ENCODE assay signal across 8 cellular contexts in the genomic region with DNA sequence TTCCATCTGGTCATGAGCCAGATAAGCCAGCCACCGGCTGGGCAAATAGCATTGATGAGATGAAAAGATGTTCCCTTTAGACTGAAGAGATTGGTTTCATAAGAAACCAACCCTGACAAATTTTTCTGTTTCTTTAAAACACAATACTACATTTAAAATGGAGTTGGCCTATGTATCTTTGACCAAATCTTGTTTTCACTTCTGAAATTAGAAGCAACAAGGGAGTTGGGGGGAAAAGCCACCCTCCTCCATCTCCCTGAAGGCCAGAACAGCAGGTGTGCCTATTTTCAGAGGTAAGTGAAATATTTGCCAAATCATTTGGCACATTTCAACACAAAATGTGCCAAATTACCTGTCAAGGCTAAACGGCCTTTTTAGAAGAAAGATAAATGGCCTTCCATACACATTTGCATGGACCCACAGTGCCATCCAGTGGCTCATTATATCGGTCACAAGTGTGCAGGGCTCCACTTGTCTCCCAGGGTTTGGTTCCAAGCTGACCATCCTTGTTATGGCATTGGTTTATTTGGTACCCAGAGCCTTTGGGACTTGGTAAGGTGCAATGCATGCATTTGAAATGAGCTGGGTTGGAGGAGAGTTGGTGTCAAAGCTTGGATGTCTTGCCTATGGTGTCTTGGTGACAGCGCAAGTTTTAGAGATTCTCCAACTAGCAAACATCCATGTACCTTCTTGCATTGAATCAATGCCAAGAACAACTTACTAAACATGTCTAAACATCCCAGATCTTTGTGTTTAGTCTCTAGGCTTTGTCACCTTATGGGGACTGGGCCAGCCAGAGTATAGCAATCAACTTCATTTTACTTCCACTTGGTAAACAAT.
DNase-seq lines count a peak whose midpoint lies in the region; ATAC-seq, FAIRE-seq and TF ChIP-seq lines count a peak whose summit lies in the region.

No MANE protein-coding gene starts in this region.

- no peaks in the 10 kb centered on the region for H3K9me1 ChIP-seq in endothelial cell of umbilical vein (replicated peaks; ENCODE audit: control insufficient read depth, extremely low read depth, insufficient read depth, low read length)

- H3K36me3 ChIP-seq in A673 (ENCODE audit: insufficient read depth, low read length, poor library complexity, severe bottlenecking) (no peaks in the 10 kb centered on the region), GM06990 (ENCODE audit: control insufficient read depth, insufficient read depth, low read length) (no peaks in the 10 kb centered on the region), PC-9 (ENCODE audit: low read depth) (no peaks in the 10 kb centered on the region), endothelial cell of umbilical vein (ENCODE audit: control insufficient read depth in 2 of 2, extremely low read depth in 1 of 2, insufficient read depth in 2 of 2, low read length in 2 of 2) (no peaks in the 10 kb centered on the region)

- TF ChIP-seq CTCF in A673 (conservative IDR thresholded peaks at IDR 0.05; ENCODE audit: low read depth, low read length) (peak; percentile 78), GM06990 (IDR thresholded peaks at IDR 0.05; ENCODE audit: insufficient read depth, low read length, poor library complexity, severe bottlenecking) (peak; percentile 52), PC-9 (conservative IDR thresholded peaks at IDR 0.05) (peak; percentile 62), endothelial cell of umbilical vein (IDR thresholded peaks at IDR 0.05; ENCODE audit: extremely low read depth in 1 of 2, insufficient read depth in 1 of 2, low read depth in 1 of 2, low read length in 2 of 2) (peak; percentile 29 to 52)

- H3K4me3 ChIP-seq in A673 (ENCODE audit: low read depth, low read length, poor library complexity, severe bottlenecking) (no peak overlapping the region), GM06990 (replicated peaks; ENCODE audit: low read depth, low read length) (no peak overlapping the region), PC-9 (no peak overlapping the region), endothelial cell of umbilical vein (replicated peaks in 1 of 3; ENCODE audit: insufficient read depth in 1 of 3, low read depth in 1 of 3, low read length in 3 of 3) (no peak overlapping the region)

- H3K9me3 ChIP-seq in A673 (ENCODE audit: low read depth, low read length, poor library complexity, severe bottlenecking) = no peaks in the 10 kb centered on the region
- no peaks in the 10 kb centered on the region for H3K9me3 ChIP-seq in PC-9 (ENCODE audit: insufficient read depth, low read depth)
- no peaks in the 10 kb centered on the region for H3K9me3 ChIP-seq in endothelial cell of umbilical vein (replicated peaks; ENCODE audit: control insufficient read depth, insufficient read depth, low read length)

- DNase-seq in A673 (ENCODE audit: low spot score) (peak; percentile 83), GM06990 (ENCODE audit: extremely low read depth, insufficient read length) (peak; percentile 9), KG1 (lab: John Stamatoyannopoulos, UW) (peak; percentile 27), PC-9 (peak in 1 of 2 experiments; percentile 41), endothelial cell of umbilical vein (ENCODE audit: low read depth, low spot score) (peak; percentile 55), myocyte (ENCODE audit: low read depth) (peak; percentile 69), GM19239 (ENCODE audit: insufficient read length, low spot score) (no peak)

- peak overlapping the region; percentile 30 for H3K27ac ChIP-seq in A673 (ENCODE audit: low read depth, low read length, poor library complexity, severe bottlenecking)
- no peak overlapping the region for H3K27ac ChIP-seq in PC-9
- H3K27ac ChIP-seq in endothelial cell of umbilical vein (ENCODE audit: insufficient read depth, low read depth, low read length) = no peak overlapping the region

- H3K4me2 ChIP-seq in PC-9 (no peak overlapping the region), endothelial cell of umbilical vein (ENCODE audit: insufficient read depth, low read length) (no peak overlapping the region)

- BruUV-seq in A673 (replicated peaks; lab: Mats Ljungman, UMichigan) (no TSS peak), PC-9 (replicated peaks; lab: Mats Ljungman, UMichigan) (no TSS peak), endothelial cell of umbilical vein (replicated peaks; lab: Mats Ljungman, UMichigan) (no TSS peak)

- intact Hi-C loops in A673 (cut with micrococcal nuclease; ENCODE audit: unreplicated experiment) (loop anchor here (1.0 to 10.0 kb wide), 6 partner anchors 250 to 1259 kb away; partner anchors contain the start of gene SMIM15), PC-9 (cut with micrococcal nuclease; ENCODE audit: unreplicated experiment) (loop anchor here (1.0 to 2.0 kb wide), 3 partner anchors 767 to 975 kb away; no protein-coding TSS in a partner anchor), endothelial cell of umbilical vein (cut with micrococcal nuclease) (loop anchor here (1.0 to 2.0 kb wide), 3 partner anchors 879 to 1261 kb away; no protein-coding TSS in a partner anchor)

- no peaks in the 10 kb centered on the region for H3F3A ChIP-seq in PC-9 (ENCODE audit: insufficient read depth, low read depth)

- no peak for ATAC-seq in HG02884 (IDR thresholded peaks at IDR 0.05; ENCODE audit: unreplicated experiment)

- dilution Hi-C loops in endothelial cell of umbilical vein (cut with MboI; ENCODE audit: extremely low pct_ligation_motif_present, low sequenced_read_pairs) = no loop called here

- no peaks in the 10 kb centered on the region for H3K9me2 ChIP-seq in PC-9 (ENCODE audit: insufficient read depth)

- H4K20me1 ChIP-seq in PC-9 (ENCODE audit: insufficient read depth) (no peaks in the 10 kb centered on the region; the same call in 1 of the 2 replicates), endothelial cell of umbilical vein (replicated peaks; ENCODE audit: control insufficient read depth, extremely low read depth, insufficient read depth, low read length) (no peaks in the 10 kb centered on the region)

- H3K4me1 ChIP-seq in A673 (ENCODE audit: insufficient read depth, low read length, poor library complexity, severe bottlenecking) (peaks cover 8% of the 10 kb centered on the region), PC-9 (replicated peaks; ENCODE audit: insufficient read depth) (no peaks in the 10 kb centered on the region), endothelial cell of umbilical vein (ENCODE audit: control insufficient read depth, extremely low read depth, insufficient read depth, low read length) (no peaks in the 10 kb centered on the region)

- POLR2A ChIA-PET in A673 (lab: Charles Lee; ENCODE audit: low non-redundant PET) (interaction anchor here (0.6 kb wide), 1 partner anchor 12 kb away, joined by 3 read pairs; no protein-coding TSS in a partner anchor), PC-9 (lab: Charles Lee; ENCODE audit: unreplicated experiment) (no interaction called here), endothelial cell of umbilical vein (lab: Charles Lee) (no interaction called here)

- H3K27me3 ChIP-seq in A673 (replicated peaks; ENCODE audit: insufficient read depth, low read depth, low read length, poor library complexity) (no peaks in the 10 kb centered on the region), GM06990 (replicated peaks; ENCODE audit: control insufficient read depth, insufficient read depth, low read length) (no peaks in the 10 kb centered on the region; the same call in 1 of the 2 replicates), PC-9 (ENCODE audit: insufficient read depth, low read depth) (0 out of 2 replicates have a peak, but pooled peaks cover 13% of the 10 kb centered on the region), endothelial cell of umbilical vein (ENCODE audit: control insufficient read depth in 2 of 2, insufficient read depth in 2 of 2, low read length in 2 of 2) (no peaks in the 10 kb centered on the region)

- H3K79me2 ChIP-seq in PC-9 (ENCODE audit: low read depth) = no peaks in the 10 kb centered on the region
- H3K79me2 ChIP-seq in endothelial cell of umbilical vein (ENCODE audit: control insufficient read depth, insufficient read depth, low read length) = no peaks in the 10 kb centered on the region

- no peak overlapping the region for H3K9ac ChIP-seq in endothelial cell of umbilical vein (replicated peaks; ENCODE audit: extremely low read depth, insufficient read depth, low read length)

- no peak for TF ChIP-seq POLR2A in endothelial cell of umbilical vein (IDR thresholded peaks at IDR 0.05; ENCODE audit: low read depth, low read length)

- CTCF ChIA-PET in A673 (lab: Charles Lee) (interaction anchor here (0.6 to 1.5 kb wide), 2 partner anchors 251 to 604 kb away, joined by 3 to 6 read pairs; no protein-coding TSS in a partner anchor), PC-9 (lab: Charles Lee) (interaction anchor here (1.1 kb wide), 1 partner anchor 879 kb away, joined by 3 read pairs; no protein-coding TSS in a partner anchor), endothelial cell of umbilical vein (lab: Charles Lee) (interaction anchor here (0.6 to 2.4 kb wide), 15 partner anchors 10 to 1258 kb away, joined by 3 to 13 read pairs (median 4); partner anchors contain the start of genes ERCC8 and NDUFAF2)

- no peak overlapping the region for H2AFZ ChIP-seq in PC-9
- no peak overlapping the region for H2AFZ ChIP-seq in endothelial cell of umbilical vein (ENCODE audit: low read depth, low read length)

- FAIRE-seq in endothelial cell of umbilical vein (lab: Jason Lieb, UNC) (peak; percentile 42), GM19239 (lab: Jason Lieb, UNC) (no peak)

TF ChIP-seq in endothelial cell of umbilical vein, 7 proteins besides CTCF, POLR2A, EP300 and RAD21:
- no peak for TF ChIP-seq FOS (IDR thresholded peaks at IDR 0.05; ENCODE audit: borderline replicate concordance, insufficient read depth, low read length)
- TF ChIP-seq JUN (IDR thresholded peaks at IDR 0.05; ENCODE audit: borderline replicate concordance, insufficient read depth, insufficient read length, low read depth) = no peak
- no peak for TF ChIP-seq POLR2AphosphoS5 (IDR thresholded peaks at IDR 0.05; ENCODE audit: insufficient read depth, low read depth, low read length)
TF ChIP-seq in endothelial cell of umbilical vein: peak in this region for 0.
